Comparison of ENCODE assay signal across 11 cellular contexts in the genomic region with DNA sequence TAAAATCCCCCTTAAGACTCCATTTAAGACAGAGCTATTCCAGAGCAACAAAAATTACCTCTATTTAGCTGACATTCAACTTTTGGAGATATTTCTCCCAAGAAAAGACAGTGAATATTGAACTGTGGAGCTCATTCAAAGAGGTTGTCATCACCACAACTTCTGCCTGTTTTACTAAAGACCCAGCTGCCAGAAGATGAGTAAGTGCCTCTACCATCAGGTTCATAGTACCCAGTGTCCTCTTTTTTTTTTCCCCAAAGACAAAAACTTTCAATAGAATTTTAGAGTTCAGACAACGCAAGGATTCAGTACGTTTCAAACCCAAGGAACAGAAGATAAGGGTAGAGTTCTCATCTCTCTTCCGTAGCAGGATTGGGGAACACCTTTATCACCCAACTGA.
"Had no signal": no experiment of that assay in that cellular context is flagged by ENCODE, and none has a peak within 500 bp of the region (broad histone marks: within the 10 kb centered on the region; RNA-seq: fewer than 3 reads in every experiment).

No MANE protein-coding gene starts in this region.

- DNase-seq: activated CD4-positive, alpha-beta T cell treated with anti-CD3 and anti-CD28 coated beads, Interleukin-2, amount 50 U/mL, for 1 hour; activated naive CD4-positive, alpha-beta T cell treated with anti-CD3 and anti-CD28 coated beads, Interleukin-2, amount 50 U/mL, for 16 hours; esophagus squamous epithelium; heart right ventricle; islet precursor cell; left ventricle myocardium inferior; nephron progenitor cell; stimulated activated CD4-positive, alpha-beta T cell treated with anti-CD3 and anti-CD28 coated beads, Interleukin-4, amount 100 ng/mL, for 1 hour; testis; uterus had no signal

- ATAC-seq: heart right ventricle had no signal

- H3K36me3 ChIP-seq: esophagus squamous epithelium, heart right ventricle, left ventricle myocardium inferior, uterus had no signal

- FAIRE-seq: frontal cortex had no signal

- H3K27me3 ChIP-seq: esophagus squamous epithelium, heart right ventricle, testis, uterus had no signal

- H3K9me3 ChIP-seq: esophagus squamous epithelium, heart right ventricle, left ventricle myocardium inferior, testis, uterus had no signal

- H3K4me3 ChIP-seq: esophagus squamous epithelium, heart right ventricle, left ventricle myocardium inferior, testis, uterus had no signal

- H3K27ac ChIP-seq: heart right ventricle, left ventricle myocardium inferior, testis, uterus had no signal

- H3K4me1 ChIP-seq: testis, uterus had no signal
